9 cellular contexts compared by ENCODE assay signal in genomic region chr1:46166521-46167462, GRCh38. TPM values are rescaled to one million over a fixed set of nuclear protein-coding genes. Genes with fewer than 3 reads are reported as not detected.
DNase-seq lines count a peak whose midpoint lies in the region; TF ChIP-seq lines count a peak whose summit lies in the region.
"Had no signal": no experiment of that assay in that cellular context is flagged by ENCODE, and none has a peak within 500 bp of the region (broad histone marks: within the 10 kb centered on the region; RNA-seq: fewer than 3 reads in every experiment).

No MANE protein-coding gene starts in this region.

- DNase-seq in adrenal gland, result peak in 6 of 7 donors; percentile 42 to 70 (median 58)
- DNase-seq in iPS-NIHi11 (ENCODE audit: low spot score), result peak; percentile 45
- DNase-seq in stimulated activated CD4-positive, alpha-beta T cell treated with anti-CD3 and anti-CD28 coated beads, Interleukin-1b, Interleukin-23, amount 100 ng/mL, for 48 hours, result peak; percentile 26
- no peak for DNase-seq in midbrain (lab: John Stamatoyannopoulos, UW)
- no peak for DNase-seq in NCI-H2171 (lab: John Stamatoyannopoulos, UW)
- no peak for DNase-seq in SIG-M5 treated with dmso at 0.1 percent for 504 hours (lab: John Stamatoyannopoulos, UW; ENCODE audit: unreplicated experiment)

- H3K9me3 ChIP-seq in DOHH2 (ENCODE audit: control insufficient read depth, insufficient read depth, low read length) (no peaks in the 10 kb centered on the region), OCI-LY1 (ENCODE audit: low read length) (no peaks in the 10 kb centered on the region), adrenal gland (replicated peaks in 1 of 3) (no peaks in the 10 kb centered on the region)

- peak overlapping the region; percentile 31; the same call in 1 of the 2 replicates for H3K9ac ChIP-seq in OCI-LY1 (ENCODE audit: low read length)

- H3K36me3 ChIP-seq in DOHH2 (ENCODE audit: control insufficient read depth, low read length), result no peaks in the 10 kb centered on the region
- H3K36me3 ChIP-seq in OCI-LY1 (ENCODE audit: insufficient read depth, low read length), result no peaks in the 10 kb centered on the region; the same call in 1 of the 2 replicates
- H3K36me3 ChIP-seq in adrenal gland (replicated peaks in 1 of 2), result no peaks in the 10 kb centered on the region

- 0 out of 2 replicates have a peak overlapping the region, but pooled peaks have one; percentile 2 for H3K27ac ChIP-seq in DOHH2 (ENCODE audit: low read depth, low read length)
- H3K27ac ChIP-seq in OCI-LY1 (ENCODE audit: low read depth, low read length, poor library complexity, severe bottlenecking), result no peak overlapping the region
- peak overlapping the region in 3 of 5 donors; percentile 11 to 76 (median 56) for H3K27ac ChIP-seq in adrenal gland

- peak overlapping the region; percentile 22; the same call in 1 of the 2 replicates for H2AFZ ChIP-seq in OCI-LY1 (ENCODE audit: low read length)

- intact Hi-C loops in adrenal gland (cut with DNase I), result no loop called here

- TF ChIP-seq POLR2A in adrenal gland (IDR thresholded peaks at IDR 0.05), result no peak

- H3K9me2 ChIP-seq in DOHH2 (replicated peaks; ENCODE audit: control insufficient read depth, low read length), result no peaks in the 10 kb centered on the region
- no peaks in the 10 kb centered on the region for H3K9me2 ChIP-seq in OCI-LY1 (ENCODE audit: low read depth, low read length)

- H3K4me1 ChIP-seq in DOHH2 (ENCODE audit: control insufficient read depth, low read length) (peaks cover 26% of the 10 kb centered on the region), OCI-LY1 (ENCODE audit: insufficient read depth, low read length, severe bottlenecking) (peaks cover 16% of the 10 kb centered on the region), adrenal gland (replicated peaks in 1 of 2) (peaks cover 0 to 27% of the 10 kb centered on the region in 2 donors)

- H3K4me3 ChIP-seq in DOHH2 (ENCODE audit: low read length) (peak overlapping the region; percentile 71), OCI-LY1 (ENCODE audit: low read depth, low read length, poor library complexity, severe bottlenecking) (peak overlapping the region; percentile 51), adrenal gland (peak overlapping the region in 2 of 4 donors; percentile 7 to 56)

- H3K4me2 ChIP-seq in DOHH2 (ENCODE audit: low read length) (peak overlapping the region; percentile 79), OCI-LY1 (ENCODE audit: low read length) (peak overlapping the region; percentile 67)

- H3K27me3 ChIP-seq in DOHH2 (ENCODE audit: control insufficient read depth, low read length), result peaks cover 3% of the 10 kb centered on the region; the same call in 1 of the 2 replicates
- H3K27me3 ChIP-seq in OCI-LY1 (ENCODE audit: insufficient read depth, low read length), result no peaks in the 10 kb centered on the region; the same call in 1 of the 2 replicates
- no peaks in the 10 kb centered on the region for H3K27me3 ChIP-seq in adrenal gland

- no peak for TF ChIP-seq CTCF in DOHH2 (IDR thresholded peaks at IDR 0.05; ENCODE audit: low read depth, low read length, poor library complexity, severe bottlenecking)
- no peak for TF ChIP-seq CTCF in OCI-LY1 (IDR thresholded peaks at IDR 0.05; ENCODE audit: low read length)
- TF ChIP-seq CTCF in adrenal gland (IDR thresholded peaks at IDR 0.05), result no peak

- H3F3A ChIP-seq in DOHH2 (ENCODE audit: control insufficient read depth, insufficient read depth) (no peaks in the 10 kb centered on the region), OCI-LY1 (ENCODE audit: insufficient read depth, low read length) (no peaks in the 10 kb centered on the region)

- 22 to 29% (median 25%) methylated on average over 33 to 47 of the region's 47 CpGs for WGBS in adrenal gland, 4 donors

- H3K79me2 ChIP-seq in DOHH2 (ENCODE audit: control insufficient read depth, low read length) (no peaks in the 10 kb centered on the region), OCI-LY1 (ENCODE audit: insufficient read depth, low read length) (no peaks in the 10 kb centered on the region)

- H4K20me1 ChIP-seq in DOHH2 (ENCODE audit: control insufficient read depth, insufficient read depth, low read depth, low read length) (no peaks in the 10 kb centered on the region), OCI-LY1 (ENCODE audit: insufficient read depth, low read length) (no peaks in the 10 kb centered on the region)

RNA-seq across cellular contexts. Expression of gene TSPAN1, which starts 8.1 kb away (rescaled TPM):
- 10 to 100 TPM in 5 of 8 donors, 1 to 10 TPM in 3; 3.2 to 44.6 (median 12.3) TPM for total RNA-seq in adrenal gland
- polyA plus RNA-seq in adrenal gland, result 1 to 10 TPM; 4.7 to 8.2 (median 6.5) TPM

RNA-seq across cellular contexts. Expression of gene P3R3URF, which starts 9.5 kb away (rescaled TPM):
- total RNA-seq in adrenal gland, result not detected
- polyA plus RNA-seq in adrenal gland, result not detected
- total RNA-seq: glomerular endothelial cell had no signal

RNA-seq across cellular contexts. Expression of gene POMGNT1, which starts 31.4 kb away (rescaled TPM):
- 100 to 1,000 TPM in 2 of 8 donors, 10 to 100 TPM in 6; 44.6 to 126 (median 81.9) TPM for total RNA-seq in adrenal gland
- 100 to 1,000 TPM in 2 of 3 donors, 10 to 100 TPM in 1; 73.0 to 149 (median 101) TPM for polyA plus RNA-seq in adrenal gland

RNA-seq across cellular contexts. Expression of gene PIK3R3, which starts 34.4 kb away (rescaled TPM):
- total RNA-seq in adrenal gland, result 10 to 100 TPM; 17.2 to 47.3 (median 22.8) TPM
- polyA plus RNA-seq in adrenal gland, result 10 to 100 TPM; 11.1 to 25.4 (median 16.7) TPM

RNA-seq across cellular contexts. Expression of gene LURAP1, which starts 36.3 kb away (rescaled TPM):
- 10 to 100 TPM in 1 of 8 donors, 1 to 10 TPM in 7; 6.2 to 10.0 (median 9.0) TPM for total RNA-seq in adrenal gland
- 1 to 10 TPM; 3.3 to 7.4 (median 5.0) TPM for polyA plus RNA-seq in adrenal gland

Comparison
In these comparisons a context has a peak if more than half of its experiments do, and no peak if none do; other contexts are left out.
1. DNase-seq: peak in adrenal gland (6 of 7), iPS-NIHi11 (single experiment) and stimulated activated CD4-positive, alpha-beta T cell treated with anti-CD3 and anti-CD28 coated beads, Interleukin-1b, Interleukin-23, amount 100 ng/mL, for 48 hours (single experiment); none in midbrain (single experiment), NCI-H2171 (single experiment) and SIG-M5 treated with dmso at 0.1 percent for 504 hours (single experiment).